Comparison of ENCODE assay signal across 17 cellular contexts in the genomic region with DNA sequence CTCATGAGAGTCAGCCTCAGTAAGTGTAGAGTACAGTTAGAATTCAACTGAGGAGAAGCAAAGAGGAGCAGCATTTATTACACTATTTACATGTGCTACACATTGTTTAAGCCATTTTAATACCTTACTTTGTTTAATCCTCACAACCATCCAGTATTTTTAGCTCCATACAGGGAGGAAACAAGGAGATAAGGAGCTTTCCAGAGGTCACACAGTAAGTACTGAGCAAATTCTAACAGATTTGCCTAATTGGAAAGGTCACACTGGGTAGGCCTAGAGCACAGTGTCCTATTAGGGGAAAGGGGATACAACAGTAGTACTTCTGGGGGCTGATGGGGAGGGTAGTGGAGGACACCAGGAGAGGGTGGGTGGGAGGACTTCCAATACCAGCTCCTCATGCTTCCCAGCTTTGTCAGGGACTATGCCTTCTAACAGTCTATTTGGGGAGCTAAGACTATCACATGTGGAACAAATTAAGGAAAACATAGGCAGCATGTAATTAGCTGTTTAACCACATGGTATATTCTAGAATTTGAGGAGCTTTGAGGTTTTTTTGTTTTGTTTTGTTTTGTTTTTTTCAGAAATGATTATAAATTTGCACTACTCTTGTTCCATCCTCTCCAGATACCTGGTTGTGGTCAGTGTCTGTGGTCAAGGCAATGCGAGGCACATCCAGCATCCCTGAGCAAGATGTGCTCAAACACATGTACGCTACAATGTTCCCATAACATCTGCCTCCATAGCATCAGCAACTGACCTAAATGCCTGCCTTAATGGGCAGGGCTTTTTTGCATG.
A peak's percentile ranks its signal among the peaks of the same experiment; 100 is the strongest.
DNase-seq lines count a peak whose midpoint lies in the region; ATAC-seq and TF ChIP-seq lines count a peak whose summit lies in the region.
"Had no signal": no experiment of that assay in that cellular context is flagged by ENCODE, and none has a peak within 500 bp of the region (broad histone marks: within the 10 kb centered on the region; RNA-seq: fewer than 3 reads in every experiment).

No MANE protein-coding gene starts in this region.

- POLR2A ChIA-PET in PC-9 (lab: Charles Lee; ENCODE audit: unreplicated experiment) = interaction anchor here (0.5 to 0.6 kb wide), 2 partner anchors 42 to 424 kb away, joined by 4 to 5 read pairs; no protein-coding TSS in a partner anchor

- H3K79me2 ChIP-seq in PC-9 (ENCODE audit: low read depth) = no peaks in the 10 kb centered on the region
- no peaks in the 10 kb centered on the region for H3K79me2 ChIP-seq in fibroblast of lung (ENCODE audit: control insufficient read depth, insufficient read depth, low read length)

- CTCF ChIA-PET in PC-9 (lab: Charles Lee) = no interaction called here

- H4K20me1 ChIP-seq in PC-9 (ENCODE audit: insufficient read depth) (no peaks in the 10 kb centered on the region), fibroblast of lung (ENCODE audit: control insufficient read depth, extremely low read depth, insufficient read depth, low read length) (no peaks in the 10 kb centered on the region)

- H3K4me2 ChIP-seq in PC-9 = peak overlapping the region; percentile 30
- H3K4me2 ChIP-seq in fibroblast of lung (ENCODE audit: extremely low read depth, insufficient read depth, low read length) = peak overlapping the region; percentile 87

- H3K9me3 ChIP-seq in PC-9 (ENCODE audit: insufficient read depth, low read depth) (peaks cover 14% of the 10 kb centered on the region), fibroblast of lung (ENCODE audit: control insufficient read depth, insufficient read depth, low read depth, low read length) (no peaks in the 10 kb centered on the region), subcutaneous abdominal adipose tissue (ENCODE audit: control insufficient read depth in 5 of 5, low read length in 5 of 5) (no peaks in the 10 kb centered on the region)

- peak; percentile 32 for DNase-seq in DMS 273 (lab: John Stamatoyannopoulos, UW; ENCODE audit: unreplicated experiment)
- DNase-seq in DMS 273 treated with DMSO at 0.1 percent for 48 hours (lab: John Stamatoyannopoulos, UW) = no peak
- DNase-seq in PC-9 = no peak
- peak; percentile 8 to 19 for DNase-seq in fibroblast of lung (ENCODE audit: low read depth in 2 of 2)
- DNase-seq: 8988T; activated CD4-positive, alpha-beta T cell treated with anti-CD3 and anti-CD28 coated beads for 4 hours; activated naive CD8-positive, alpha-beta T cell treated with anti-CD3 and anti-CD28 coated beads, Interleukin-2, amount 50 U/mL, for 24 hours; activated T-cell treated with anti-CD3 and anti-CD28 coated beads, Interleukin-2, amount 50 U/mL, for 1 hour; CD8-positive, alpha-beta memory T cell; left colon; MV-4-11; NCI-H2107; stimulated activated naive CD8-positive, alpha-beta T cell treated with anti-CD3 and anti-CD28 coated beads, Interleukin-15, Interleukin-2, amounts not matched to agents 100 U/mL and 50 U/mL, for 24 hours had no signal

- no peak for TF ChIP-seq CTCF in PC-9 (conservative IDR thresholded peaks at IDR 0.05)
- no peak for TF ChIP-seq CTCF in fibroblast of lung (conservative IDR thresholded peaks at IDR 0.05 in 1 of 2, IDR thresholded peaks at IDR 0.05 in 1 of 2; ENCODE audit: low read depth in 1 of 2, low read length in 2 of 2)

- H3K9ac ChIP-seq in fibroblast of lung (ENCODE audit: insufficient read depth, low read length) (no peak overlapping the region), subcutaneous abdominal adipose tissue (ENCODE audit: low read length in 5 of 5) (peak overlapping the region in 1 of 5 donors; percentile 23)

- ATAC-seq in GM21390 (IDR thresholded peaks at IDR 0.05; ENCODE audit: unreplicated experiment) (no peak), HG03432 (IDR thresholded peaks at IDR 0.05; ENCODE audit: unreplicated experiment) (no peak), GM19467 (IDR thresholded peaks at IDR 0.05; ENCODE audit: unreplicated experiment) (no peak)
- ATAC-seq: activated naive CD8-positive, alpha-beta T cell treated with anti-CD3 and anti-CD28 coated beads, Interleukin-2, amount 50 U/mL, for 24 hours; left colon; stimulated activated naive CD8-positive, alpha-beta T cell treated with anti-CD3 and anti-CD28 coated beads, Interleukin-15, Interleukin-2, amounts not matched to agents 100 U/mL and 50 U/mL, for 24 hours had no signal

- H3K36me3 ChIP-seq in PC-9 (ENCODE audit: low read depth) (peaks cover 3% of the 10 kb centered on the region; the same call in 1 of the 2 replicates), fibroblast of lung (ENCODE audit: control insufficient read depth, insufficient read depth, low read length) (no peaks in the 10 kb centered on the region), subcutaneous abdominal adipose tissue (ENCODE audit: control insufficient read depth in 5 of 5, insufficient read depth in 5 of 5, low read length in 5 of 5) (no peaks in the 10 kb centered on the region)

- no TSS peak for BruUV-seq in PC-9 (replicated peaks; lab: Mats Ljungman, UMichigan)

- H3K4me1 ChIP-seq in PC-9 (replicated peaks; ENCODE audit: insufficient read depth) (peaks cover 14% of the 10 kb centered on the region), fibroblast of lung (ENCODE audit: control insufficient read depth, extremely low read depth, insufficient read depth, low read length) (peaks cover 9% of the 10 kb centered on the region), subcutaneous abdominal adipose tissue (ENCODE audit: control insufficient read depth in 5 of 5, insufficient read depth in 5 of 5, low read length in 5 of 5) (peaks cover 0 to 25% (median 6%) of the 10 kb centered on the region in 5 donors)

- H3K9me2 ChIP-seq in PC-9 (ENCODE audit: insufficient read depth) = no peaks in the 10 kb centered on the region

- H3K27ac ChIP-seq in PC-9 (no peak overlapping the region), fibroblast of lung (ENCODE audit: insufficient read depth, low read length) (peak overlapping the region; percentile 43), subcutaneous abdominal adipose tissue (ENCODE audit: low read depth, low read length) (peak overlapping the region; percentile 70)

- intact Hi-C loops in PC-9 (cut with micrococcal nuclease; ENCODE audit: unreplicated experiment) = loop anchor here (2.0 to 5.0 kb wide), 3 partner anchors 50 to 110 kb away; a partner anchor contains a TSS

- no peaks in the 10 kb centered on the region for H3K27me3 ChIP-seq in PC-9 (ENCODE audit: insufficient read depth, low read depth)
- H3K27me3 ChIP-seq in fibroblast of lung (ENCODE audit: control insufficient read depth, insufficient read depth, low read length) = no peaks in the 10 kb centered on the region
- H3K27me3 ChIP-seq in subcutaneous abdominal adipose tissue (ENCODE audit: control insufficient read depth in 5 of 5, insufficient read depth in 4 of 5, low read length in 5 of 5) = no peaks in the 10 kb centered on the region

- peak overlapping the region; percentile 71; the same call in 1 of the 2 replicates for H2AFZ ChIP-seq in PC-9
- no peak overlapping the region for H2AFZ ChIP-seq in fibroblast of lung (ENCODE audit: low read length)

- H3F3A ChIP-seq in PC-9 (ENCODE audit: insufficient read depth, low read depth) = peaks cover 11% of the 10 kb centered on the region

- H3K4me3 ChIP-seq in PC-9 (no peak overlapping the region), fibroblast of lung (replicated peaks in 1 of 4; ENCODE audit: control extremely low read depth in 1 of 4, insufficient read depth in 1 of 4, low read depth in 3 of 4, low read length in 4 of 4) (no peak overlapping the region), subcutaneous abdominal adipose tissue (ENCODE audit: low read depth in 1 of 5, low read length in 5 of 5) (no peak overlapping the region)

Comparison
In these comparisons a context has a peak if more than half of its experiments do, and no peak if none do; other contexts are left out.
1. DNase-seq: peak in DMS 273 (single experiment) and fibroblast of lung (2 of 2); none in DMS 273 treated with DMSO at 0.1 percent for 48 hours (single experiment) and PC-9 (0 of 2).